Comparison of ENCODE assay signal across 7 cellular contexts in the genomic region with DNA sequence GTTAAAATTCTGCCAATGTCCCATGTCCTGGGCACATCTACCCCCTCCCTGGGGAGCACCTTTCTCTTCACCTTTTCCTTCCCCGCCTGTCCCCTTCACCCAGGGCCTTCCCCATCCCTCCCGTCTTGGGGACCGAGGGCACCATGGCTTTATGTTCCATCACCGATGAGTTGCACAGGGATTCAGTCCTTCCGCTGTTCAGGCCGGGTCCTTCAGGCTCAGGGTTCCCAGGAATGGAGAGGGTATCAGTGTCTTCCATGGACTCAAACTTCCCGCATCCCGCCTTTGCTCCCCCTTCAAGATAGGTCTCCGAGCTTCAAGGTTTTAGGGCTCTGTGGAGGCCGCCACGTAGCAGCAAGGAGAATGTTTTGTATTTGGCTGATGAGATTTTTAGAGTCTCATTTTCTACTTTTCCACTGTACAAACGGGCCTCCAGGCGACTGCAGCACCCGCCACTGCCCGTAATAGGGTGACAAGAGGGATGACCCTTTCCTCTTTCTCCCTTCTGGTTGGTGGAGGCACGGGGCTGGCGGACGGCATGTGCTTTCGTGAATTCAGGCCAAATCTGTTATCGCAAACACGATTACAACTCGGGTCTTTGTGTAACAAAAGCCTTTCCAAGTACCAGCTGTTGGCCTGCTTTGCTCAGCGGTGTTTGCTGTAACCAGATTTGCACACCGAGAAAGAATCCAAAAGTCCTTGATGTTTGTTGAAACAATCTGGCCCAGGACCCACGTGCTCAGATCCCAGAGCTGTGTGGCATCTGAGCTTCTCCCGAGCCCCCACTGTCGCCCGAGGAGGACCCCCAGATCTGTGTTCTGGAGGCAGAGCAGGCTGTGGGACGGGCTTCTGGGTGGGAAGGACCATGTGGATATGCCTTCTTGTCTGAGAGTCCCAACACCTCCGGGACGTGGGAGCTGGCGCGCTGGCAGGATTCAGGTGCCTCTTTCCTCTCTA.
A peak's percentile ranks its signal among the peaks of the same experiment; 100 is the strongest.
DNase-seq lines count a peak whose midpoint lies in the region; ATAC-seq and TF ChIP-seq lines count a peak whose summit lies in the region.

No MANE protein-coding gene starts in this region.

- no peak for DNase-seq in MG63
- no peak for DNase-seq in activated CD8-positive, alpha-beta T cell treated with anti-CD3 and anti-CD28 coated beads for 36 hours
- DNase-seq in left ventricle myocardium inferior: peak; percentile 58
- DNase-seq in spleen: no peak

- H3K4me1 ChIP-seq in left ventricle myocardium inferior: peaks cover 98% of the 10 kb centered on the region
- H3K4me1 ChIP-seq in spleen: peaks cover 61 to 97% (median 87%) of the 10 kb centered on the region in 6 donors

- H3K27me3 Mint-ChIP-seq in activated CD8-positive, alpha-beta T cell treated with anti-CD3 and anti-CD28 coated beads for 36 hours: no peaks in the 10 kb centered on the region

- no peaks in the 10 kb centered on the region for H3K27me3 ChIP-seq in MG63
- H3K27me3 ChIP-seq in left ventricle myocardium inferior (ENCODE audit: low read depth): no peaks in the 10 kb centered on the region
- H3K27me3 ChIP-seq in spleen (replicated peaks in 1 of 7): no peaks in the 10 kb centered on the region

- intact Hi-C loops in activated CD8-positive, alpha-beta T cell treated with anti-CD3 and anti-CD28 coated beads for 36 hours (cut with micrococcal nuclease): loop anchor here (5.0 kb wide), 1 partner anchor 45 kb away; no protein-coding TSS in a partner anchor
- intact Hi-C loops in left ventricle myocardium inferior (cut with micrococcal nuclease) (no loop called here), spleen (cut with DNase I; ENCODE audit: low total_unique reads) (no loop called here)

- no peaks in the 10 kb centered on the region for H3K9me3 Mint-ChIP-seq in activated CD8-positive, alpha-beta T cell treated with anti-CD3 and anti-CD28 coated beads for 36 hours

- peak overlapping the region; percentile 92 for H3K4me3 Mint-ChIP-seq in activated CD8-positive, alpha-beta T cell treated with anti-CD3 and anti-CD28 coated beads for 36 hours

- no peaks in the 10 kb centered on the region for H3K9me3 ChIP-seq in MG63
- H3K9me3 ChIP-seq in left ventricle myocardium inferior (replicated peaks): no peaks in the 10 kb centered on the region
- H3K9me3 ChIP-seq in spleen: no peaks in the 10 kb centered on the region

- POLR2A ChIA-PET in activated CD8-positive, alpha-beta T cell treated with anti-CD3 and anti-CD28 coated beads for 36 hours (lab: Charles Lee): interaction anchor here (0.9 to 5.5 kb wide), 9 partner anchors 10 to 98 kb away, joined by 3 to 52 read pairs (median 10); no protein-coding TSS in a partner anchor

- H3K4me3 ChIP-seq in MG63: peak overlapping the region; percentile 80; the same call in 1 of the 2 replicates
- H3K4me3 ChIP-seq in left ventricle myocardium inferior: peak overlapping the region; percentile 98
- peak overlapping the region in 5 of 8 donors; percentile 91 to 99 (median 95) for H3K4me3 ChIP-seq in spleen

- H3K27ac ChIP-seq in left ventricle myocardium inferior (replicated peaks) (peak overlapping the region; percentile 98), spleen (peak overlapping the region; percentile 63 to 95 (median 91))

- 80 to 88% (median 84%) methylated on average over 29 to 33 of the region's 33 CpGs for WGBS in spleen, 5 donors

- H3K4me1 Mint-ChIP-seq in activated CD8-positive, alpha-beta T cell treated with anti-CD3 and anti-CD28 coated beads for 36 hours (ENCODE audit: low read depth): peaks cover 65% of the 10 kb centered on the region

- no peak for ATAC-seq in activated CD8-positive, alpha-beta T cell treated with anti-CD3 and anti-CD28 coated beads for 36 hours
- ATAC-seq in GM18520 (IDR thresholded peaks at IDR 0.05; ENCODE audit: unreplicated experiment): no peak
- ATAC-seq in GM21515 (IDR thresholded peaks at IDR 0.05; ENCODE audit: unreplicated experiment): no peak
- ATAC-seq in HG03457 (IDR thresholded peaks at IDR 0.05; ENCODE audit: unreplicated experiment): no peak

- H3K36me3 ChIP-seq in MG63 (peaks cover 73% of the 10 kb centered on the region), left ventricle myocardium inferior (no peaks in the 10 kb centered on the region), spleen (peaks cover 0 to 11% (median 0%) of the 10 kb centered on the region in 6 donors)

- no peak for TF ChIP-seq POLR2A in spleen (IDR thresholded peaks at IDR 0.05)

- CTCF ChIA-PET in activated CD8-positive, alpha-beta T cell treated with anti-CD3 and anti-CD28 coated beads for 36 hours (lab: Charles Lee): interaction anchor here (1.0 to 4.4 kb wide), 10 partner anchors 12 to 118 kb away, joined by 3 to 35 read pairs (median 6); no protein-coding TSS in a partner anchor

- peak overlapping the region; percentile 89 for H3K27ac Mint-ChIP-seq in activated CD8-positive, alpha-beta T cell treated with anti-CD3 and anti-CD28 coated beads for 36 hours

- H3K36me3 Mint-ChIP-seq in activated CD8-positive, alpha-beta T cell treated with anti-CD3 and anti-CD28 coated beads for 36 hours (ENCODE audit: low read depth): peaks cover 20% of the 10 kb centered on the region

- TF ChIP-seq CTCF in activated CD8-positive, alpha-beta T cell treated with anti-CD3 and anti-CD28 coated beads for 36 hours (IDR thresholded peaks at IDR 0.05): no peak
- TF ChIP-seq CTCF in left ventricle myocardium inferior (IDR thresholded peaks at IDR 0.05; ENCODE audit: borderline replicate concordance) (no peak), spleen (IDR thresholded peaks at IDR 0.05 in 8 of 11, conservative IDR thresholded peaks at IDR 0.05 in 3 of 11) (no peak)
